Comparison of ENCODE assay signal across 9 cellular contexts in genomic region chr19:35140898-35141626, GRCh38. TPM values are rescaled to one million over a fixed set of nuclear protein-coding genes. Genes with fewer than 3 reads are reported as not detected.
DNase-seq lines count a peak whose midpoint lies in the region; ATAC-seq and TF ChIP-seq lines count a peak whose summit lies in the region.
"Had no signal": no experiment of that assay in that cellular context is flagged by ENCODE, and none has a peak within 500 bp of the region (broad histone marks: within the 10 kb centered on the region; RNA-seq: fewer than 3 reads in every experiment).

No MANE protein-coding gene starts in this region.

- H3K27me3 Mint-ChIP-seq in activated CD4-positive, alpha-beta T cell treated with anti-CD3 and anti-CD28 coated beads, Interleukin-2, amount 10 ng/mL, durations not matched to agents 24 days and 14 days, result peaks cover 23% of the 10 kb centered on the region

- H3K27ac ChIP-seq in layer of hippocampus (ENCODE audit: low read depth, low read length), result peak overlapping the region; percentile 91

- H3K27ac Mint-ChIP-seq in activated CD4-positive, alpha-beta T cell treated with anti-CD3 and anti-CD28 coated beads, Interleukin-2, amount 10 ng/mL, durations not matched to agents 24 days and 14 days, result peak overlapping the region; percentile 83

- intact Hi-C loops in activated CD4-positive, alpha-beta T cell treated with anti-CD3 and anti-CD28 coated beads, Interleukin-2, amount 10 ng/mL, durations not matched to agents 24 days and 14 days (cut with micrococcal nuclease), result loop anchor here (1.0 kb wide), 2 partner anchors 14 to 127 kb away; partner anchors contain the start of gene USF2

- DNase-seq in DMS53 (lab: John Stamatoyannopoulos, UW) (peak; percentile 99), NCI-H345 (lab: John Stamatoyannopoulos, UW) (peak; percentile 86), choroid plexus epithelial cell (ENCODE audit: low read depth) (peak; percentile 92)
- DNase-seq in activated CD4-positive, alpha-beta T cell treated with anti-CD3 and anti-CD28 coated beads, Interleukin-2, amount 10 ng/mL, durations not matched to agents 24 days and 14 days, result peak; percentile 97
- peak; percentile 95 to 99 (median 97) for DNase-seq in stimulated activated CD4-positive, alpha-beta T cell treated with anti-CD3 and anti-CD28 coated beads, Interleukin-1b, Interleukin-23, amount 100 ng/mL, for 24 hours (ENCODE audit: low read depth in 4 of 4, low spot score in 1 of 4)

- no peaks in the 10 kb centered on the region for H3K27me3 ChIP-seq in layer of hippocampus (ENCODE audit: control insufficient read depth, insufficient read depth, low read length)

- peak; percentile 65 for TF ChIP-seq CTCF in choroid plexus epithelial cell (conservative IDR thresholded peaks at IDR 0.05; ENCODE audit: low read depth, low read length)

- H3K9me3 Mint-ChIP-seq in activated CD4-positive, alpha-beta T cell treated with anti-CD3 and anti-CD28 coated beads, Interleukin-2, amount 10 ng/mL, durations not matched to agents 24 days and 14 days, result no peaks in the 10 kb centered on the region

- H3K4me3 Mint-ChIP-seq in activated CD4-positive, alpha-beta T cell treated with anti-CD3 and anti-CD28 coated beads, Interleukin-2, amount 10 ng/mL, durations not matched to agents 24 days and 14 days, result peak overlapping the region; percentile 87

- H3K36me3 Mint-ChIP-seq in activated CD4-positive, alpha-beta T cell treated with anti-CD3 and anti-CD28 coated beads, Interleukin-2, amount 10 ng/mL, durations not matched to agents 24 days and 14 days (ENCODE audit: low read depth), result no peaks in the 10 kb centered on the region

- ATAC-seq in HG02588 (IDR thresholded peaks at IDR 0.05; ENCODE audit: unreplicated experiment) (peak; percentile 52), HG02571 (IDR thresholded peaks at IDR 0.05; ENCODE audit: unreplicated experiment) (no peak)

- H3K4me3 ChIP-seq in choroid plexus epithelial cell (ENCODE audit: low read depth, low read length), result peak overlapping the region; percentile 14

- H3K4me1 Mint-ChIP-seq in activated CD4-positive, alpha-beta T cell treated with anti-CD3 and anti-CD28 coated beads, Interleukin-2, amount 10 ng/mL, durations not matched to agents 24 days and 14 days, result peaks cover 31% of the 10 kb centered on the region

RNA-seq across cellular contexts. Expression of gene FXYD7, which starts 2.0 kb away (rescaled TPM):
- 0.23 TPM in 1 of 2 replicates, not detected in the other for total RNA-seq in activated CD4-positive, alpha-beta T cell treated with anti-CD3 and anti-CD28 coated beads, Interleukin-2, amount 10 ng/mL, durations not matched to agents 24 days and 14 days
- total RNA-seq: glomerular endothelial cell had no signal

RNA-seq across cellular contexts. Expression of gene FXYD1, which starts 2.4 kb away (rescaled TPM):
- 0.79 TPM in 1 of 2 replicates, not detected in the other for total RNA-seq in activated CD4-positive, alpha-beta T cell treated with anti-CD3 and anti-CD28 coated beads, Interleukin-2, amount 10 ng/mL, durations not matched to agents 24 days and 14 days
- total RNA-seq: glomerular endothelial cell had no signal

RNA-seq across cellular contexts. Expression of gene LGI4, which starts 6.2 kb away (rescaled TPM):
- total RNA-seq in activated CD4-positive, alpha-beta T cell treated with anti-CD3 and anti-CD28 coated beads, Interleukin-2, amount 10 ng/mL, durations not matched to agents 24 days and 14 days, result 0.07 and 0.16 TPM in 2 replicates
- total RNA-seq: glomerular endothelial cell had no signal

RNA-seq across cellular contexts. Expression of gene FXYD5, which starts 13.5 kb away (rescaled TPM):
- 273 and 286 TPM in 2 replicates for total RNA-seq in activated CD4-positive, alpha-beta T cell treated with anti-CD3 and anti-CD28 coated beads, Interleukin-2, amount 10 ng/mL, durations not matched to agents 24 days and 14 days

RNA-seq across cellular contexts. Expression of gene FXYD3, which starts 25.4 kb away (rescaled TPM):
- not detected in 2 replicates for total RNA-seq in activated CD4-positive, alpha-beta T cell treated with anti-CD3 and anti-CD28 coated beads, Interleukin-2, amount 10 ng/mL, durations not matched to agents 24 days and 14 days
- total RNA-seq: glomerular endothelial cell had no signal
